ENCODE assay signal across 8 cellular contexts in the genomic region with DNA sequence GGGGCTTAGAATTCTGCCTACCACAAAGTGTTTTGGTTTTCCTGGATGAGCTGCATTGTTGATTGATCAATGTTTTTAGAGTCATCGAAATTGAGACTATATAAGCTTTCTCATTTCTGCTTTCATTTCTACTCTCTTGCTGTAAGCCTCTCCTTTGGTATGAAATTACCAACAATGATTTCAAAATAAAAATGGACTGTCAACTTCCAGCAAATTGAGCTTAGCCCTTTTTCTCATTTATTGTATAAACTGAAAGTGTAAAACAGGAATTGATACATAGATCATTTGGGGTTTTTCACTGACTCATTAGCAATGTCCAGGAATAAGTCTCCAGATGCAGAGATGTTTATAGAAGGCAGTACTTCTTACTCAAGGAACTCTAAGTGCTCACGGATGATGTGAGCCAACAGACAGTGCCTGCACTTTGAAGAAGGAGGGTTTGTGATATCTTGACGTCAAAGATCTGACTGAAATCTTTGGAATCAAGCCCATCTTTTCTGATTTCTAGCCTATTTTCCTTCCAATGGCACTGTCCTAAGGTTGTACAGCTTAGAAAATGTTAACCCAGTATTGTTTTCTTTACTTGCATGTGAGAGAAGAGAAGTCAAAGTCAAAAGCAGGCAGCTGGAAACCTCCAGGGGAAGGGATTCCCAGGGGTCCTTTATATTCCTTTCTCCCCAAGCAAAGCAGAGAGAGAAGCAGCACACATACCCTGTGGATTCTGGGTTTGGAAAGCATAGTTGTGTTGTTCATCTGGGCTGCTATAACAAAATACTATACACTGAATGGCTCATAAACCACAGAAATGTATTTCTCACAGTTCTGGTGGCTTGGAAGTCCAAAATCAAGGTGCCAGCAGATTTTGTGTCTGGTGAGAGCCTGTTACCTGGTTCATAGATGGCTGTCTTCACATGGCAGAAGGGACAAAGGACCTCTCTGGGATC. TPM values are rescaled to one million over a fixed set of nuclear protein-coding genes. Genes with fewer than 3 reads are reported as not detected.
DNase-seq lines count a peak whose midpoint lies in the region; ATAC-seq and TF ChIP-seq lines count a peak whose summit lies in the region.

No MANE protein-coding gene starts in this region.

- 20 to 24% methylated on average over 3 of the region's 3 CpGs for WGBS in lower leg skin, 2 donors

- H3K27ac ChIP-seq in osteoblast (ENCODE audit: low read depth, low read length): peak overlapping the region; percentile 86

- ATAC-seq in GM18909 (IDR thresholded peaks at IDR 0.05; ENCODE audit: poor library complexity, unreplicated experiment): peak; percentile 48
- ATAC-seq in HG02938 (IDR thresholded peaks at IDR 0.05; ENCODE audit: unreplicated experiment): peak; percentile 55
- no peak for ATAC-seq in HG03025 (IDR thresholded peaks at IDR 0.05; ENCODE audit: low FRiP score, unreplicated experiment)

- peaks cover 41% of the 10 kb centered on the region for H3K4me1 ChIP-seq in osteoblast (ENCODE audit: insufficient read depth, low read length)

- peak overlapping the region; percentile 37 for H2AFZ ChIP-seq in osteoblast (ENCODE audit: low read length)

- TF ChIP-seq POLR2A in lower leg skin (IDR thresholded peaks at IDR 0.05): no peak

- TF ChIP-seq CTCF in osteoblast (IDR thresholded peaks at IDR 0.05; ENCODE audit: extremely low read depth, low read depth, low read length) (no peak), lower leg skin (IDR thresholded peaks at IDR 0.05) (no peak), progenitor cell of endocrine pancreas (IDR thresholded peaks at IDR 0.05; ENCODE audit: unreplicated experiment) (no peak)

- H3K36me3 Mint-ChIP-seq in activated naive CD8-positive, alpha-beta T cell: no peaks in the 10 kb centered on the region
- no peaks in the 10 kb centered on the region for H3K36me3 Mint-ChIP-seq in progenitor cell of endocrine pancreas (ENCODE audit: insufficient read depth)

- peak overlapping the region; percentile 75 for H3K4me2 ChIP-seq in osteoblast (ENCODE audit: insufficient read depth, low read length)

- peak overlapping the region; percentile 37 for H3K4me3 ChIP-seq in osteoblast (ENCODE audit: insufficient read depth, low read length)
- H3K4me3 ChIP-seq in lower leg skin (ENCODE audit: low read depth, poor library complexity, severe bottlenecking): no peak overlapping the region

- no peak for DNase-seq in osteoblast (ENCODE audit: insufficient read length, low spot score, missing footprints)
- DNase-seq in NCI-H146 (lab: John Stamatoyannopoulos, UW): no peak
- DNase-seq in lower leg skin (ENCODE audit: low spot score in 2 of 2): no peak
- no peak for DNase-seq in progenitor cell of endocrine pancreas (ENCODE audit: low spot score, unreplicated experiment)

- no peaks in the 10 kb centered on the region for H3K36me3 ChIP-seq in osteoblast (ENCODE audit: insufficient read depth, low read length)

- no peaks in the 10 kb centered on the region for H3K79me2 ChIP-seq in osteoblast (ENCODE audit: insufficient read depth, low read length)

- intact Hi-C loops in lower leg skin (cut with DNase I; ENCODE audit: low total_unique reads): no loop called here

- H3K27me3 Mint-ChIP-seq in activated naive CD8-positive, alpha-beta T cell: no peaks in the 10 kb centered on the region
- H3K27me3 Mint-ChIP-seq in progenitor cell of endocrine pancreas: peaks cover 5% of the 10 kb centered on the region

- H4K20me1 ChIP-seq in osteoblast (ENCODE audit: insufficient read depth, low read length): no peaks in the 10 kb centered on the region

- H3K4me1 Mint-ChIP-seq in activated naive CD8-positive, alpha-beta T cell (ENCODE audit: low read depth): peaks cover 78% of the 10 kb centered on the region
- H3K4me1 Mint-ChIP-seq in progenitor cell of endocrine pancreas (ENCODE audit: low read depth): peaks cover 1% of the 10 kb centered on the region

- peak overlapping the region; percentile 78 for H3K4me3 Mint-ChIP-seq in activated naive CD8-positive, alpha-beta T cell
- H3K4me3 Mint-ChIP-seq in progenitor cell of endocrine pancreas (ENCODE audit: low read depth): no peak overlapping the region

- H3K27ac Mint-ChIP-seq in activated naive CD8-positive, alpha-beta T cell: peak overlapping the region; percentile 91
- no peak overlapping the region for H3K27ac Mint-ChIP-seq in progenitor cell of endocrine pancreas

- H3K9me3 Mint-ChIP-seq in activated naive CD8-positive, alpha-beta T cell (ENCODE audit: low read depth): no peaks in the 10 kb centered on the region
- H3K9me3 Mint-ChIP-seq in progenitor cell of endocrine pancreas (ENCODE audit: low read depth): no peaks in the 10 kb centered on the region

- no peaks in the 10 kb centered on the region for H3K9me3 ChIP-seq in osteoblast (ENCODE audit: low read depth, low read length)

- H3K27me3 ChIP-seq in osteoblast (ENCODE audit: insufficient read depth, low read length): no peaks in the 10 kb centered on the region

RNA-seq across cellular contexts. Expression of a gene that starts 19.8 kb away (rescaled TPM):
- total RNA-seq in osteoblast: 51.0 and 72.5 TPM in 2 replicates
- total RNA-seq in lower leg skin: 10 to 100 TPM; 14.7 to 29.4 (median 25.6) TPM
- 56.4 and 65.8 TPM in 2 replicates for total RNA-seq in progenitor cell of endocrine pancreas
